ENCODE assay signal across 30 cellular contexts in genomic region chr9:80842383-80842782, GRCh38.
DNase-seq lines count a peak whose midpoint lies in the region; ATAC-seq and TF ChIP-seq lines count a peak whose summit lies in the region.
"Had no signal": no experiment of that assay in that cellular context is flagged by ENCODE, and none has a peak within 500 bp of the region (broad histone marks: within the 10 kb centered on the region; RNA-seq: fewer than 3 reads in every experiment).

No MANE protein-coding gene starts in this region.

- no peak for TF ChIP-seq CTCF in AG09309 (IDR thresholded peaks at IDR 0.05; ENCODE audit: control insufficient read depth, insufficient read depth, low read depth, low read length, missing control alignments)
- TF ChIP-seq CTCF in osteocyte (IDR thresholded peaks at IDR 0.05) = no peak

- H3K27ac Mint-ChIP-seq in osteocyte (ENCODE audit: unreplicated experiment) = peak overlapping the region; percentile 62
- H3K27ac Mint-ChIP-seq in T-helper 2 cell treated with Interferon-gamma antibody and Interleukin-4, amounts not matched to agents 5 μg/mL and 100 μg/mL, for 36 hours = no peak overlapping the region
- H3K27ac Mint-ChIP-seq: activated CD4-positive, alpha-beta T cell treated with anti-CD3 and anti-CD28 coated beads, Interleukin-2, amount 10 ng/mL, durations not matched to agents 24 days and 14 days; activated T-cell treated with anti-CD3 and anti-CD28 coated beads, Interleukin-2, amount 50 U/mL, for 24 hours; mesothelial cell of epicardium; naive thymus-derived CD8-positive, alpha-beta T cell; stimulated activated effector memory CD8-positive, alpha-beta T cell treated with anti-CD3 and anti-CD28 coated beads, Interleukin-12 subunit alpha, Interleukin-12 subunit beta, amount 100 ng/mL, for 72 hours had no signal

- no peaks in the 10 kb centered on the region for H3K27me3 ChIP-seq in MG63
- H3K27me3 ChIP-seq: BLaER1 treated with 17β-estradiol and CSF1 and Interleukin-3, amounts not matched to agents 10 nM and 100 nM; body of pancreas; colonic mucosa; upper lobe of left lung had no signal

- H3K9me3 ChIP-seq in MG63 = no peaks in the 10 kb centered on the region
- H3K9me3 ChIP-seq: BLaER1 treated with 17β-estradiol and CSF1 and Interleukin-3, amounts not matched to agents 10 nM and 100 nM; body of pancreas; colonic mucosa; upper lobe of left lung had no signal

- ATAC-seq in HG03135 (IDR thresholded peaks at IDR 0.05; ENCODE audit: unreplicated experiment) = no peak
- ATAC-seq: body of pancreas; left ventricle myocardium superior; naive thymus-derived CD8-positive, alpha-beta T cell; Panc1; stimulated activated effector memory CD8-positive, alpha-beta T cell treated with anti-CD3 and anti-CD28 coated beads, Interleukin-12 subunit alpha, Interleukin-12 subunit beta, amount 100 ng/mL, for 72 hours had no signal

- H3K4me3 ChIP-seq in AG09309 (ENCODE audit: control insufficient read depth, low read depth, low read length) = no peak overlapping the region
- no peak overlapping the region for H3K4me3 ChIP-seq in MG63
- H3K4me3 ChIP-seq: BLaER1 treated with 17β-estradiol and CSF1 and Interleukin-3, amounts not matched to agents 10 nM and 100 nM; body of pancreas; colonic mucosa; GM23248; upper lobe of left lung had no signal

- H3K27me3 Mint-ChIP-seq in osteocyte (ENCODE audit: unreplicated experiment) = no peaks in the 10 kb centered on the region
- H3K27me3 Mint-ChIP-seq in T-helper 2 cell treated with Interferon-gamma antibody and Interleukin-4, amounts not matched to agents 5 μg/mL and 100 μg/mL, for 36 hours (ENCODE audit: low read depth) = no peaks in the 10 kb centered on the region
- H3K27me3 Mint-ChIP-seq: activated CD4-positive, alpha-beta T cell treated with anti-CD3 and anti-CD28 coated beads, Interleukin-2, amount 10 ng/mL, durations not matched to agents 24 days and 14 days; activated T-cell treated with anti-CD3 and anti-CD28 coated beads, Interleukin-2, amount 50 U/mL, for 24 hours had no signal

- DNase-seq in AG09309 (ENCODE audit: low read depth) (peak; percentile 10), MG63 (peak; percentile 3), fibroblast of gingiva (ENCODE audit: low read depth) (peak; percentile 13), osteocyte (ENCODE audit: extremely low spot score, unreplicated experiment) (no peak), cortex of kidney (lab: John Stamatoyannopoulos, UW) (no peak), DMS79 (lab: John Stamatoyannopoulos, UW) (no peak)
- no peak for DNase-seq in T-helper 2 cell treated with Interferon-gamma antibody and Interleukin-4, amounts not matched to agents 5 μg/mL and 100 μg/mL, for 36 hours (ENCODE audit: low spot score)
- DNase-seq: activated CD4-positive, alpha-beta T cell treated with anti-CD3 and anti-CD28 coated beads, Interleukin-2, amount 10 ng/mL, durations not matched to agents 24 days and 14 days; activated gamma-delta T cell; activated T-cell treated with anti-CD3 and anti-CD28 coated beads, Interleukin-2, amount 50 U/mL, for 24 hours; body of pancreas; colonic mucosa; effector memory CD4-positive, alpha-beta T cell; GM23248; left ventricle myocardium superior; naive thymus-derived CD8-positive, alpha-beta T cell; NCI-H1092; NCI-H1930; NCI-H526; retina; SIG-M5; stimulated activated CD4-positive, alpha-beta T cell treated with anti-CD3 and anti-CD28 coated beads, Interleukin-12 subunit alpha, Interleukin-12 subunit beta, amount 100 ng/mL, for 4 hours; stimulated activated CD4-positive, alpha-beta T cell treated with anti-CD3 and anti-CD28 coated beads, Interleukin-4, amount 100 ng/mL, for 24 hours; T-helper 9 cell; upper lobe of left lung had no signal

- H3K9me3 Mint-ChIP-seq in osteocyte (ENCODE audit: unreplicated experiment) = no peaks in the 10 kb centered on the region
- H3K9me3 Mint-ChIP-seq in T-helper 2 cell treated with Interferon-gamma antibody and Interleukin-4, amounts not matched to agents 5 μg/mL and 100 μg/mL, for 36 hours = peaks cover 23% of the 10 kb centered on the region
- H3K9me3 Mint-ChIP-seq: activated CD4-positive, alpha-beta T cell treated with anti-CD3 and anti-CD28 coated beads, Interleukin-2, amount 10 ng/mL, durations not matched to agents 24 days and 14 days; mesothelial cell of epicardium had no signal

- H3K4me1 Mint-ChIP-seq in osteocyte (ENCODE audit: unreplicated experiment) = peaks cover 31% of the 10 kb centered on the region
- no peaks in the 10 kb centered on the region for H3K4me1 Mint-ChIP-seq in T-helper 2 cell treated with Interferon-gamma antibody and Interleukin-4, amounts not matched to agents 5 μg/mL and 100 μg/mL, for 36 hours (ENCODE audit: low read depth)
- H3K4me1 Mint-ChIP-seq: activated CD4-positive, alpha-beta T cell treated with anti-CD3 and anti-CD28 coated beads, Interleukin-2, amount 10 ng/mL, durations not matched to agents 24 days and 14 days; naive thymus-derived CD8-positive, alpha-beta T cell; stimulated activated effector memory CD8-positive, alpha-beta T cell treated with anti-CD3 and anti-CD28 coated beads, Interleukin-12 subunit alpha, Interleukin-12 subunit beta, amount 100 ng/mL, for 72 hours had no signal

- no peaks in the 10 kb centered on the region for H3K36me3 ChIP-seq in MG63
- H3K36me3 ChIP-seq: BLaER1 treated with 17β-estradiol and CSF1 and Interleukin-3, amounts not matched to agents 10 nM and 100 nM; colonic mucosa; upper lobe of left lung had no signal

- no peaks in the 10 kb centered on the region for H3K36me3 Mint-ChIP-seq in osteocyte (ENCODE audit: unreplicated experiment)
- no peaks in the 10 kb centered on the region for H3K36me3 Mint-ChIP-seq in T-helper 2 cell treated with Interferon-gamma antibody and Interleukin-4, amounts not matched to agents 5 μg/mL and 100 μg/mL, for 36 hours (ENCODE audit: low read depth)
- H3K36me3 Mint-ChIP-seq: mesothelial cell of epicardium; naive thymus-derived CD8-positive, alpha-beta T cell; stimulated activated effector memory CD8-positive, alpha-beta T cell treated with anti-CD3 and anti-CD28 coated beads, Interleukin-12 subunit alpha, Interleukin-12 subunit beta, amount 100 ng/mL, for 72 hours had no signal

- no peak overlapping the region for H3K4me3 Mint-ChIP-seq in osteocyte (ENCODE audit: unreplicated experiment)
- no peak overlapping the region for H3K4me3 Mint-ChIP-seq in T-helper 2 cell treated with Interferon-gamma antibody and Interleukin-4, amounts not matched to agents 5 μg/mL and 100 μg/mL, for 36 hours
- H3K4me3 Mint-ChIP-seq: activated CD4-positive, alpha-beta T cell treated with anti-CD3 and anti-CD28 coated beads, Interleukin-2, amount 10 ng/mL, durations not matched to agents 24 days and 14 days; activated T-cell treated with anti-CD3 and anti-CD28 coated beads, Interleukin-2, amount 50 U/mL, for 24 hours; mesothelial cell of epicardium; naive thymus-derived CD8-positive, alpha-beta T cell; stimulated activated effector memory CD8-positive, alpha-beta T cell treated with anti-CD3 and anti-CD28 coated beads, Interleukin-12 subunit alpha, Interleukin-12 subunit beta, amount 100 ng/mL, for 72 hours had no signal

Comparison
In these comparisons a context has a peak if more than half of its experiments do, and no peak if none do; other contexts are left out.
1. DNase-seq: peak in AG09309 (single experiment), MG63 (single experiment) and fibroblast of gingiva (single experiment); none in osteocyte (single experiment), cortex of kidney (single experiment), T-helper 2 cell treated with Interferon-gamma antibody and Interleukin-4, amounts not matched to agents 5 μg/mL and 100 μg/mL, for 36 hours (single experiment) and DMS79 (single experiment).